In genomic region chr14:105301103-105301914, GRCh38 we compare ENCODE assay signal across 1 cellular context.
TF ChIP-seq lines count a peak whose summit lies in the region.

No MANE protein-coding gene starts in this region.

TF ChIP-seq in HepG2, 621 proteins besides CTCF, POLR2A, EP300 and RAD21 (continued from another document and continues in another):
- TF ChIP-seq BRF2 (CRISPR knock-in tag; IDR thresholded peaks at IDR 0.05) (no peak), EZH2 (conservative IDR thresholded peaks at IDR 0.05; ENCODE audit: low read depth, low read length) (no peak), ZNF547 (CRISPR knock-in tag; IDR thresholded peaks at IDR 0.05) (peak; percentile 37; the same call in 1 of the 2 replicates), ZSCAN9 (CRISPR knock-in tag; IDR thresholded peaks at IDR 0.05; ENCODE audit: borderline replicate concordance) (no peak), ZNF44 (CRISPR knock-in tag; IDR thresholded peaks at IDR 0.05) (no peak), ATM (IDR thresholded peaks at IDR 0.05; ENCODE audit: borderline replicate concordance) (no peak), ZNF572 (CRISPR knock-in tag; IDR thresholded peaks at IDR 0.05) (no peak; the same call in 1 of the 2 replicates), ARID3A (IDR thresholded peaks at IDR 0.05; ENCODE audit: low read depth, low read length) (no peak), BATF2 (CRISPR knock-in tag; IDR thresholded peaks at IDR 0.05) (no peak), ZFP91 (CRISPR knock-in tag; IDR thresholded peaks at IDR 0.05; ENCODE audit: borderline replicate concordance) (peak; percentile 38; the same call in 1 of the 2 replicates), SIN3A (IDR thresholded peaks at IDR 0.05; ENCODE audit: borderline replicate concordance, low read depth, low read length) (no peak), ZNF546 (CRISPR knock-in tag; conservative IDR thresholded peaks at IDR 0.05) (no peak), CEBPZ (IDR thresholded peaks at IDR 0.05; ENCODE audit: low read length) (no peak), ZNF367 (CRISPR knock-in tag; IDR thresholded peaks at IDR 0.05; ENCODE audit: borderline replicate concordance) (no peak), SMARCE1 (IDR thresholded peaks at IDR 0.05; ENCODE audit: borderline replicate concordance) (no peak), HMGXB3 (CRISPR knock-in tag; IDR thresholded peaks at IDR 0.05; ENCODE audit: borderline replicate concordance) (no peak), FOXO4 (CRISPR knock-in tag; conservative IDR thresholded peaks at IDR 0.05) (no peak), ZNF746 (CRISPR knock-in tag; IDR thresholded peaks at IDR 0.05) (no peak), ZNF276 (CRISPR knock-in tag; IDR thresholded peaks at IDR 0.05; ENCODE audit: low read depth) (no peak), RXRB (CRISPR knock-in tag; IDR thresholded peaks at IDR 0.05; ENCODE audit: borderline replicate concordance) (0 out of 2 replicates have a peak, but pooled peaks have one; percentile 7), MED13 (CRISPR knock-in tag; IDR thresholded peaks at IDR 0.05) (no peak), ZUFSP (CRISPR knock-in tag; IDR thresholded peaks at IDR 0.05; ENCODE audit: borderline replicate concordance) (no peak), ZNF335 (CRISPR knock-in tag; IDR thresholded peaks at IDR 0.05) (no peak), MAX (IDR thresholded peaks at IDR 0.05) (no peak), ZNF792 (CRISPR knock-in tag; IDR thresholded peaks at IDR 0.05) (no peak), DMAP1 (CRISPR knock-in tag; IDR thresholded peaks at IDR 0.05) (peak; percentile 61; the same call in 1 of the 2 replicates), PRDM4 (CRISPR knock-in tag; IDR thresholded peaks at IDR 0.05; ENCODE audit: borderline replicate concordance) (no peak), STAT5B (CRISPR knock-in tag; IDR thresholded peaks at IDR 0.05) (no peak), FOSL1 (CRISPR knock-in tag; IDR thresholded peaks at IDR 0.05; ENCODE audit: borderline replicate concordance) (no peak), RCOR2 (CRISPR knock-in tag; IDR thresholded peaks at IDR 0.05) (no peak), ZNF496 (CRISPR knock-in tag; IDR thresholded peaks at IDR 0.05; ENCODE audit: insufficient replicate concordance) (no peak), ZNF768 (CRISPR knock-in tag; IDR thresholded peaks at IDR 0.05) (0 out of 2 replicates have a peak, but pooled peaks have one; percentile 38), NONO (IDR thresholded peaks at IDR 0.05) (no peak), NONO (CRISPR knock-in tag; conservative IDR thresholded peaks at IDR 0.05) (no peak; the same call in 1 of the 2 replicates), ZNF296 (CRISPR knock-in tag; conservative IDR thresholded peaks at IDR 0.05) (no peak), TEAD2 (CRISPR knock-in tag; IDR thresholded peaks at IDR 0.05) (no peak), PLRG1 (conservative IDR thresholded peaks at IDR 0.05) (no peak)
